20 cellular contexts compared by ENCODE assay signal in the genomic region with DNA sequence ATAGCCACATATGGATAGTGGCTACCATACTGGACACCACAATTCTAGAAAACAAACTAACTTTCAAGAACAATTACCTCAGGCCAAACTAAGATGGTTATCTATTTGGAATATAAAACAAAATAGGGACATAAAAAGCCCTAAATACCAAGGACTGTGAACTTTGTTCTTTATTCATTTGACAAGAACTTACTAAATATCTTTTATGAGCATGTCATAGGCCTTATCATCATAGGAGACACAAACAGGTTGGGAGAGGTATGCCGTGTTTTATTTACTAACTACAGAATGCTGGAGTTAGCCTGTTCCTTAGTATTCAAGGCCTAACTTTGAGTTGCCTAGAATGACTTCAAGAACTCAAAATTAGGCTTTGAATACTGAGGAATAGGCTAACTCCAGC. TPM values are rescaled to one million over a fixed set of nuclear protein-coding genes. Genes with fewer than 3 reads are reported as not detected.
DNase-seq lines count a peak whose midpoint lies in the region; ATAC-seq, FAIRE-seq and TF ChIP-seq lines count a peak whose summit lies in the region.
"Had no signal": no experiment of that assay in that cellular context is flagged by ENCODE, and none has a peak within 500 bp of the region (broad histone marks: within the 10 kb centered on the region; RNA-seq: fewer than 3 reads in every experiment).

No MANE protein-coding gene starts in this region.

- H4K8ac ChIP-seq in mesenchymal stem cell (ENCODE audit: low read length), result no peak overlapping the region

- H3K4me3 ChIP-seq in HepG2 (replicated peaks in 1 of 3; ENCODE audit: insufficient read depth in 1 of 3, low read depth in 2 of 3, low read length in 3 of 3), result no peak overlapping the region
- no peak overlapping the region for H3K4me3 ChIP-seq in right lobe of liver
- no peak overlapping the region for H3K4me3 ChIP-seq in mammary epithelial cell (replicated peaks in 1 of 3; ENCODE audit: insufficient read depth in 1 of 3, low read depth in 2 of 3, low read length in 3 of 3)
- H3K4me3 ChIP-seq in mesenchymal stem cell (ENCODE audit: insufficient read depth in 1 of 2, low read depth in 1 of 2, low read length in 2 of 2), result no peak overlapping the region
- no peak overlapping the region for H3K4me3 ChIP-seq in thyroid gland (replicated peaks in 1 of 3)
- H3K4me3 ChIP-seq: K562, SJCRH30 had no signal

- H4K20me1 ChIP-seq in HepG2 (ENCODE audit: insufficient read depth, low read length), result 0 out of 2 replicates have a peak, but pooled peaks cover 2% of the 10 kb centered on the region
- H4K20me1 ChIP-seq in mammary epithelial cell (ENCODE audit: insufficient read depth, low read length), result no peaks in the 10 kb centered on the region

- H2BK12ac ChIP-seq in mesenchymal stem cell (ENCODE audit: low read length in 2 of 2), result no peak overlapping the region

- H3K4ac ChIP-seq in mesenchymal stem cell (ENCODE audit: low read depth in 1 of 2, low read length in 2 of 2), result no peak overlapping the region

- no peak for ATAC-seq in HepG2
- ATAC-seq in right lobe of liver, result no peak
- ATAC-seq: HCT116, K562 had no signal

- H3K4me3 Mint-ChIP-seq in activated naive CD8-positive, alpha-beta T cell treated with anti-CD3 and anti-CD28 coated beads for 36 hours, result no peak overlapping the region
- H3K4me3 Mint-ChIP-seq: CD4-positive, alpha-beta T cell had no signal

- H2AFZ ChIP-seq in HepG2 (ENCODE audit: low read length) (no peak overlapping the region), mammary epithelial cell (ENCODE audit: low read depth, low read length) (no peak overlapping the region), mesenchymal stem cell (ENCODE audit: low read depth, low read length) (no peak overlapping the region)

- CTCF ChIA-PET in HepG2 (lab: Yijun Ruan, JAX; ENCODE audit: low intra/inter-chr PET ratio, low total read pairs), result no interaction called here
- CTCF ChIA-PET in mammary epithelial cell (lab: Charles Lee; ENCODE audit: low non-redundant PET), result no interaction called here

- H3K79me1 ChIP-seq in mesenchymal stem cell (replicated peaks; ENCODE audit: low read length, poor library complexity, severe bottlenecking), result peaks cover 27% of the 10 kb centered on the region

- 100% methylated on average over 1 of the region's 1 CpG for WGBS in HepG2 (ENCODE audit: low lambda C conversion rate)
- WGBS in right lobe of liver (ENCODE audit: insufficient coverage, low coverage, low lambda C conversion rate, missing lambda C conversion rate), result 82% methylated on average over 1 of the region's 1 CpG
- WGBS in mammary epithelial cell (ENCODE audit: low coverage, missing lambda C conversion rate), result 100% methylated on average over 1 of the region's 1 CpG
- 100% methylated on average over 1 of the region's 1 CpG for WGBS in mesenchymal stem cell
- WGBS in thyroid gland, 2 donors, result 94 to 100% methylated on average over 1 of the region's 1 CpG

- no peak overlapping the region for H2AK5ac ChIP-seq in mesenchymal stem cell (ENCODE audit: low read length, severe bottlenecking)

- H3K27ac ChIP-seq in HepG2 (ENCODE audit: extremely low read length, insufficient read depth, low read length) (no peak overlapping the region), right lobe of liver (no peak overlapping the region), mammary epithelial cell (ENCODE audit: insufficient read depth, low read depth, low read length) (peak overlapping the region; percentile 81), mesenchymal stem cell (ENCODE audit: low read length, poor library complexity, severe bottlenecking) (peak overlapping the region; percentile 3), thyroid gland (no peak overlapping the region)
- H3K27ac ChIP-seq: SJCRH30 had no signal

- TF ChIP-seq RAD21 in HepG2 (CRISPR knock-in tag; IDR thresholded peaks at IDR 0.05), result no peak

- TF ChIP-seq EP300 in HepG2 (IDR thresholded peaks at IDR 0.05; ENCODE audit: low read depth in 2 of 2, low read length in 2 of 2) (no peak), HepG2 (CRISPR knock-in tag; IDR thresholded peaks at IDR 0.05; ENCODE audit: borderline replicate concordance) (no peak)

- POLR2A ChIA-PET in HepG2 (lab: Yijun Ruan, JAX), result no interaction called here

- no peak for DNase-seq in HepG2 (ENCODE audit: low spot score)
- no peak for DNase-seq in right lobe of liver
- DNase-seq in mammary epithelial cell, result no peak
- DNase-seq in mesenchymal stem cell, result no peak
- DNase-seq in germinal center (ENCODE audit: low spot score), result no peak
- DNase-seq in thyroid gland, result no peak
- DNase-seq in HPDE6-E6E7 (ENCODE audit: extremely low spot score), result no peak
- no peak for DNase-seq in activated naive CD8-positive, alpha-beta T cell treated with anti-CD3 and anti-CD28 coated beads for 36 hours
- DNase-seq: BE2C; Caco-2; CD4-positive, alpha-beta T cell; GOT3; MV-4-11; NCI-H1694 treated with DMSO at 0.1 percent for 48 hours; RPMI8226; SJCRH30 had no signal

- H2BK120ac ChIP-seq in mesenchymal stem cell (ENCODE audit: low read depth, low read length), result no peak overlapping the region

- H3K27me3 ChIP-seq in HepG2 (ENCODE audit: control insufficient read depth in 1 of 2, insufficient read depth in 2 of 2, low read length in 2 of 2) (no peaks in the 10 kb centered on the region), right lobe of liver (no peaks in the 10 kb centered on the region), mammary epithelial cell (ENCODE audit: insufficient read depth, low read length) (no peaks in the 10 kb centered on the region), mesenchymal stem cell (ENCODE audit: control insufficient read depth in 1 of 2, insufficient read depth in 1 of 2, low read length in 2 of 2) (no peaks in the 10 kb centered on the region), thyroid gland (no peaks in the 10 kb centered on the region)
- H3K27me3 ChIP-seq: BE2C, SJCRH30 had no signal

- H2BK15ac ChIP-seq in mesenchymal stem cell (ENCODE audit: low read depth, poor library complexity, severe bottlenecking), result no peak overlapping the region

- no peaks in the 10 kb centered on the region for H3K79me2 ChIP-seq in HepG2 (ENCODE audit: insufficient read depth, low read length)
- H3K79me2 ChIP-seq in mammary epithelial cell (ENCODE audit: insufficient read depth, low read length), result peaks cover 9% of the 10 kb centered on the region

- H2BK5ac ChIP-seq in mesenchymal stem cell (ENCODE audit: low read depth, low read length, poor library complexity, severe bottlenecking), result no peak overlapping the region

- peaks cover 19 to 81% of the 10 kb centered on the region in 2 experiments for H3K36me3 ChIP-seq in HepG2 (replicated peaks in 1 of 2; ENCODE audit: control insufficient read depth in 1 of 2, insufficient read depth in 2 of 2, low read length in 2 of 2)
- peaks cover 0 to 26% (median under 1%) of the 10 kb centered on the region in 4 donors for H3K36me3 ChIP-seq in right lobe of liver
- H3K36me3 ChIP-seq in mammary epithelial cell (ENCODE audit: insufficient read depth, low read length), result peaks cover 8% of the 10 kb centered on the region
- H3K36me3 ChIP-seq in mesenchymal stem cell (ENCODE audit: control insufficient read depth in 1 of 2, insufficient read depth in 2 of 2, low read depth in 1 of 2, low read length in 2 of 2), result peaks cover 8 to 55% of the 10 kb centered on the region in 2 experiments
- H3K36me3 ChIP-seq in thyroid gland, result peaks cover 0 to 5% of the 10 kb centered on the region in 2 donors
- H3K36me3 ChIP-seq: BE2C had no signal

- peaks cover 19% of the 10 kb centered on the region for H3K36me3 Mint-ChIP-seq in activated naive CD8-positive, alpha-beta T cell treated with anti-CD3 and anti-CD28 coated beads for 36 hours

- in situ Hi-C loops in HepG2 (cut with HindIII; ENCODE audit: extremely low pct_ligation_motif_present, low pct_unique_long_range_greater_than_20kb), result no loop called here
- in situ Hi-C loops in mammary epithelial cell (cut with MboI; ENCODE audit: low sequenced_read_pairs in 2 of 2), result no loop called here

- H3K27ac Mint-ChIP-seq in activated naive CD8-positive, alpha-beta T cell treated with anti-CD3 and anti-CD28 coated beads for 36 hours, result no peak overlapping the region
- H3K27ac Mint-ChIP-seq: CD4-positive, alpha-beta T cell had no signal

- TF ChIP-seq POLR2A in HepG2 (IDR thresholded peaks at IDR 0.05; ENCODE audit: insufficient read depth in 1 of 2, low read depth in 2 of 2, low read length in 2 of 2), result no peak
- no peak for TF ChIP-seq POLR2A in right lobe of liver (IDR thresholded peaks at IDR 0.05)
- TF ChIP-seq POLR2A in thyroid gland (IDR thresholded peaks at IDR 0.05), result no peak

- no peak for TF ChIP-seq CTCF in HepG2 (CRISPR knock-in tag; IDR thresholded peaks at IDR 0.05)
- TF ChIP-seq CTCF in right lobe of liver (IDR thresholded peaks at IDR 0.05), result no peak
- TF ChIP-seq CTCF in mammary epithelial cell (conservative IDR thresholded peaks at IDR 0.05 in 1 of 2, IDR thresholded peaks at IDR 0.05 in 1 of 2; ENCODE audit: extremely low read depth in 1 of 2, insufficient read depth in 1 of 2, low read depth in 1 of 2, low read length in 2 of 2), result no peak
- TF ChIP-seq CTCF in thyroid gland (IDR thresholded peaks at IDR 0.05), result no peak

- BruUV-seq in HepG2 (replicated peaks; lab: Mats Ljungman, UMichigan), result no TSS peak
- no TSS peak for BruUV-seq in mammary epithelial cell (replicated peaks; lab: Mats Ljungman, UMichigan)

- no peak overlapping the region for H3K14ac ChIP-seq in mesenchymal stem cell (ENCODE audit: low read length in 2 of 2)

- H3K27me3 Mint-ChIP-seq in activated naive CD8-positive, alpha-beta T cell treated with anti-CD3 and anti-CD28 coated beads for 36 hours, result no peaks in the 10 kb centered on the region
- H3K27me3 Mint-ChIP-seq: CD4-positive, alpha-beta T cell had no signal

- intact Hi-C loops in HepG2 (cut with micrococcal nuclease; ENCODE audit: unreplicated experiment), result no loop called here
- intact Hi-C loops in right lobe of liver (cut with DNase I), result no loop called here
- intact Hi-C loops in mammary epithelial cell (cut with micrococcal nuclease), result loop anchor here (2.0 to 5.0 kb wide), 2 partner anchors 21 to 145 kb away; no protein-coding TSS in a partner anchor
- intact Hi-C loops in thyroid gland (cut with DNase I), result no loop called here

- peak; percentile 18 for FAIRE-seq in HepG2 (lab: Jason Lieb, UNC)
- FAIRE-seq: G401.6, GM19239, K562 had no signal

- H3K4me1 ChIP-seq in HepG2 (ENCODE audit: insufficient read depth, low read length) (0 out of 2 replicates have a peak, but pooled peaks cover 7% of the 10 kb centered on the region), right lobe of liver (no peaks in the 10 kb centered on the region), mammary epithelial cell (ENCODE audit: insufficient read depth, low read length) (peaks cover 30% of the 10 kb centered on the region), mesenchymal stem cell (ENCODE audit: control insufficient read depth, insufficient read depth, low read depth, low read length) (peaks cover 7% of the 10 kb centered on the region), thyroid gland (peaks cover 8 to 9% of the 10 kb centered on the region in 2 donors)
- H3K4me1 ChIP-seq: BE2C, SJCRH30 had no signal

- dilution Hi-C loops in mammary epithelial cell (cut with HindIII; ENCODE audit: low sequenced_read_pairs), result no loop called here

- H4K91ac ChIP-seq in mesenchymal stem cell (ENCODE audit: low read length), result no peak overlapping the region

- H3K18ac ChIP-seq in mesenchymal stem cell (ENCODE audit: low read depth in 1 of 2, low read length in 2 of 2), result no peak overlapping the region

- H3K9ac ChIP-seq in HepG2 (ENCODE audit: insufficient read depth, low read depth, low read length) (no peak overlapping the region), mammary epithelial cell (ENCODE audit: insufficient read depth, low read length) (no peak overlapping the region), mesenchymal stem cell (ENCODE audit: low read length) (no peak overlapping the region)

- H3K4me2 ChIP-seq in HepG2 (ENCODE audit: low read depth, low read length), result no peak overlapping the region
- H3K4me2 ChIP-seq in mammary epithelial cell (ENCODE audit: insufficient read depth, low read depth, low read length), result no peak overlapping the region
- no peak overlapping the region for H3K4me2 ChIP-seq in mesenchymal stem cell (ENCODE audit: low read length, poor library complexity, severe bottlenecking)

- no peaks in the 10 kb centered on the region for H3K9me3 Mint-ChIP-seq in activated naive CD8-positive, alpha-beta T cell treated with anti-CD3 and anti-CD28 coated beads for 36 hours
- H3K9me3 Mint-ChIP-seq: CD4-positive, alpha-beta T cell had no signal

- no peak overlapping the region for H3K23ac ChIP-seq in mesenchymal stem cell (ENCODE audit: low read length in 2 of 2)

- peaks cover 2% of the 10 kb centered on the region for H3K4me1 Mint-ChIP-seq in activated naive CD8-positive, alpha-beta T cell treated with anti-CD3 and anti-CD28 coated beads for 36 hours

- H3K9me3 ChIP-seq in HepG2 (ENCODE audit: low read length) (no peaks in the 10 kb centered on the region), right lobe of liver (no peaks in the 10 kb centered on the region), mammary epithelial cell (replicated peaks; ENCODE audit: insufficient read depth, low read length) (no peaks in the 10 kb centered on the region), mesenchymal stem cell (ENCODE audit: control insufficient read depth, low read length) (no peaks in the 10 kb centered on the region), thyroid gland (no peaks in the 10 kb centered on the region)
- H3K9me3 ChIP-seq: BE2C, Caco-2, SJCRH30 had no signal

RNA-seq across cellular contexts. Expression of a gene that starts 32.1 kb away (rescaled TPM):
- 28.7 and 37.2 TPM in 2 replicates for total RNA-seq in HepG2 (2016; rRNA removed; fragmentation: Illumina TruSeq; extraction: Trizol)
- total RNA-seq in HepG2 (2016; cell fraction: cytosol; rRNA removed; fragmentation: Illumina TruSeq; extraction: Trizol; ENCODE audit: low read depth), result 4.8 and 7.0 TPM in 2 replicates
- total RNA-seq in HepG2 (2016; cell fraction: insoluble cytoplasmic fraction; rRNA removed; fragmentation: Illumina TruSeq; extraction: Trizol), result 29.0 and 39.3 TPM in 2 replicates
- 8.2 and 11.3 TPM in 2 replicates for total RNA-seq in HepG2 (2016; cell fraction: membrane; rRNA removed; fragmentation: Illumina TruSeq; extraction: Trizol)
- 89.0 and 99.4 TPM in 2 replicates for total RNA-seq in HepG2 (2016; cell fraction: nucleus; rRNA removed; fragmentation: Illumina TruSeq; extraction: Trizol)
- 53.2 and 58.5 TPM in 2 replicates for polyA plus RNA-seq in HepG2 (2011; rRNA removed)
- polyA plus RNA-seq in HepG2 (2011; cell fraction: cytosol; rRNA removed), result 11.3 and 14.8 TPM in 2 replicates
- polyA plus RNA-seq in HepG2 (2011; cell fraction: nucleus; rRNA removed), result 273 and 279 TPM in 2 replicates
- 43.0 and 43.1 TPM in 2 replicates for polyA plus RNA-seq in HepG2 (2012)
- 1.2 and 1.5 TPM in 2 replicates for polyA plus RNA-seq in HepG2 (2016; cell fraction: cytosol; fragmentation: Illumina TruSeq; extraction: Trizol; ENCODE audit: low read depth)
- 18.5 and 21.6 TPM in 2 replicates for polyA plus RNA-seq in HepG2 (2016; cell fraction: insoluble cytoplasmic fraction; fragmentation: Illumina TruSeq; extraction: Trizol; ENCODE audit: low read depth)
- polyA plus RNA-seq in HepG2 (2016; cell fraction: membrane; fragmentation: Illumina TruSeq; extraction: Trizol; ENCODE audit: low read depth), result 2.5 and 3.4 TPM in 2 replicates
- polyA plus RNA-seq in HepG2 (2016; cell fraction: nucleus; fragmentation: Illumina TruSeq; extraction: Trizol; ENCODE audit: insufficient read depth, low read depth), result 177 and 193 TPM in 2 replicates
- polyA minus RNA-seq in HepG2 (2011; rRNA and poly(A)+ RNA removed; ENCODE audit: low replicate concordance), result 12.3 and 25.2 TPM in 2 replicates
- polyA minus RNA-seq in HepG2 (2011; cell fraction: cytosol; rRNA and poly(A)+ RNA removed), result 11.3 and 12.0 TPM in 2 replicates
- polyA minus RNA-seq in HepG2 (2011; cell fraction: nucleus; rRNA and poly(A)+ RNA removed), result 141 and 162 TPM in 2 replicates
- 10 to 100 TPM; 12.5 to 15.9 (median 14.6) TPM for total RNA-seq in right lobe of liver
- total RNA-seq in mammary epithelial cell, result 10 to 100 TPM; 23.5 to 24.3 TPM
- polyA plus RNA-seq in mammary epithelial cell, result 8.7 TPM
- polyA minus RNA-seq in mammary epithelial cell, result 8.7 TPM
- 13.9 TPM for polyA plus RNA-seq in mesenchymal stem cell (2013, experiment 1 of 2)
- polyA plus RNA-seq in mesenchymal stem cell (2013, experiment 2 of 2), result 12.1 TPM
- 10 to 100 TPM; 25.6 to 52.4 (median 33.1) TPM for total RNA-seq in thyroid gland
- 10 to 100 TPM; 22.9 to 25.5 TPM for total RNA-seq in activated naive CD8-positive, alpha-beta T cell treated with anti-CD3 and anti-CD28 coated beads for 36 hours

Comparison
In these comparisons a context has a peak if more than half of its experiments do, and no peak if none do; other contexts are left out.
1. H3K27ac ChIP-seq: peak in mammary epithelial cell (single experiment) and mesenchymal stem cell (single experiment); none in HepG2 (single experiment), right lobe of liver (0 of 3) and thyroid gland (0 of 3).